Comparison of ENCODE assay signal across 27 cellular contexts in the genomic region with DNA sequence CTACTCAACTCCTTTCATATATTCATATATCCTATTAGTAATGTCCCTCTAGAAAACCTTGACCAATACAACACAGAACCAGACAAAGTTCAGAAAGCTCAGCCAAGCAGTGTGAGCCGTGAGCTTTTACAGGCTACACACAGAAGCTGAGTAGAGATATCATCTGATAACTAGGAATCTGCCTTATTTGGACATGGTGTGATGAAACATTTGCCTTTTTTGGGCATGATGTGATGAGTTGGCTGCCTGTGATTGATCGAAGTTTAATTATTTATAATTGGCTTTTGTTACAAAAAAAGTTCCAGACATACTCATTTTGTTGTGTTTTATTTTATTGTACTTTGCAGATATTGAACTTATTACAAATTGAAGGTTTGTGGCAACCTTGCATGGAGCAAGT. TPM values are rescaled to one million over a fixed set of nuclear protein-coding genes. Genes with fewer than 3 reads are reported as not detected.
"Had no signal": no experiment of that assay in that cellular context is flagged by ENCODE, and none has a peak within 500 bp of the region (broad histone marks: within the 10 kb centered on the region; RNA-seq: fewer than 3 reads in every experiment).

No MANE protein-coding gene starts in this region.

- DNase-seq: activated CD4-positive, alpha-beta memory T cell treated with anti-CD3 and anti-CD28 coated beads for 36 hours; activated CD4-positive, alpha-beta T cell treated with anti-CD3 and anti-CD28 coated beads, Interleukin-2, amount 10 ng/mL, durations not matched to agents 7 days and 5 days; activated CD4-positive, CD25-positive, alpha-beta regulatory T cell treated with anti-CD3 and anti-CD28 coated beads, Interleukin-2, amount 50 U/mL, for 72 hours; activated CD8-positive, alpha-beta memory T cell treated with anti-CD3 and anti-CD28 coated beads, Interleukin-2, amount 50 U/mL, for 4 hours; activated effector memory CD4-positive, alpha-beta T cell treated with Interleukin-2 at 50 U/mL for 16 hours; activated naive CD4-positive, alpha-beta T cell; activated T-cell treated with anti-CD3 and anti-CD28 coated beads, Interleukin-2, amount 50 U/mL, for 72 hours; brain microvascular endothelial cell; cerebellar nuclear complex; MM.1S; NCI-H1105; NCI-H1436; NCI-H1694 treated with DMSO at 0.1 percent for 48 hours; NCI-H2029 treated with DMSO at 0.1 percent for 48 hours; NCI-H510A treated with DMSO at 0.1 percent for 48 hours; NCI-H69; NK-92 treated with Interleukin-12 subunit alpha and Interleukin-12 subunit beta, amount 100 ng/mL, for 24 hours; OCI-M1; Peyer's patch; SHP77 had no signal

- H3K9me3 ChIP-seq: Peyer's patch, SJSA1 had no signal

- H3K4me3 Mint-ChIP-seq: activated CD4-positive, alpha-beta memory T cell treated with anti-CD3 and anti-CD28 coated beads for 36 hours; activated CD4-positive, alpha-beta T cell treated with anti-CD3 and anti-CD28 coated beads, Interleukin-2, amount 10 ng/mL, durations not matched to agents 7 days and 5 days; activated T-cell treated with anti-CD3 and anti-CD28 coated beads, Interleukin-2, amount 50 U/mL, for 72 hours; T-helper 1 cell treated with Interleukin-12 subunit alpha and Interleukin-12 subunit beta and Interleukin-4 antibody, amounts not matched to agents 30 μg/mL and 1 μg/mL, for 36 hours; WTC11 had no signal

- H3K4me3 ChIP-seq: cardiac muscle cell, Peyer's patch, SJSA1 had no signal

- H3K27ac Mint-ChIP-seq: activated CD4-positive, alpha-beta memory T cell treated with anti-CD3 and anti-CD28 coated beads for 36 hours; activated CD4-positive, alpha-beta T cell treated with anti-CD3 and anti-CD28 coated beads, Interleukin-2, amount 10 ng/mL, durations not matched to agents 7 days and 5 days; activated T-cell treated with anti-CD3 and anti-CD28 coated beads, Interleukin-2, amount 50 U/mL, for 72 hours; T-helper 1 cell treated with Interleukin-12 subunit alpha and Interleukin-12 subunit beta and Interleukin-4 antibody, amounts not matched to agents 30 μg/mL and 1 μg/mL, for 36 hours; WTC11 had no signal

- H3K36me3 Mint-ChIP-seq: WTC11 had no signal

- H3K9me3 Mint-ChIP-seq: WTC11 had no signal

- H3K27ac ChIP-seq: brain microvascular endothelial cell, cardiac muscle cell, Peyer's patch, RWPE1, SJSA1 had no signal

- H3K27me3 ChIP-seq: brain microvascular endothelial cell, cardiac muscle cell, Peyer's patch, SJSA1 had no signal

- H3K27me3 Mint-ChIP-seq: activated CD4-positive, alpha-beta memory T cell treated with anti-CD3 and anti-CD28 coated beads for 36 hours; activated CD4-positive, alpha-beta T cell treated with anti-CD3 and anti-CD28 coated beads, Interleukin-2, amount 10 ng/mL, durations not matched to agents 7 days and 5 days had no signal

- H3K36me3 ChIP-seq: brain microvascular endothelial cell, cardiac muscle cell, Peyer's patch, SJSA1 had no signal

- ATAC-seq: activated naive CD4-positive, alpha-beta T cell treated with anti-CD3 and anti-CD28 coated beads, Interleukin-2, amount 50 U/mL, for 72 hours; activated T-cell treated with anti-CD3 and anti-CD28 coated beads, Interleukin-2, amount 50 U/mL, for 72 hours; SK-N-SH treated with all-trans-retinoic acid at 6 μM for 48 hours; WTC11 had no signal

RNA-seq across cellular contexts. Expression of a gene that starts 46.6 kb away (rescaled TPM):
- total RNA-seq: cardiac muscle cell had no signal
- polyA plus RNA-seq: cardiac muscle cell had no signal
